ENCODE assay signal across 8 cellular contexts in genomic region chr5:175464414-175465233, GRCh38.
DNase-seq lines count a peak whose midpoint lies in the region; ATAC-seq and TF ChIP-seq lines count a peak whose summit lies in the region.

No MANE protein-coding gene starts in this region.

- ATAC-seq in GM18858 (IDR thresholded peaks at IDR 0.05; ENCODE audit: unreplicated experiment) (peak; percentile 74), HG03025 (IDR thresholded peaks at IDR 0.05; ENCODE audit: low FRiP score, unreplicated experiment) (peak; percentile 94)

- TF ChIP-seq CTCF in choroid plexus epithelial cell (conservative IDR thresholded peaks at IDR 0.05; ENCODE audit: low read depth, low read length): peak; percentile 89

- H3K4me3 ChIP-seq in choroid plexus epithelial cell (ENCODE audit: low read depth, low read length): no peak overlapping the region

- DNase-seq in AML-193 (lab: John Stamatoyannopoulos, UW): peak; percentile 15 to 57
- DNase-seq in NCI-H2196 (lab: John Stamatoyannopoulos, UW; ENCODE audit: unreplicated experiment): peak; percentile 76
- peak; percentile 59 for DNase-seq in activated CD4-positive, CD25-positive, alpha-beta regulatory T cell treated with anti-CD3 and anti-CD28 coated beads, Interleukin-2, amount 50 U/mL, for 72 hours
- peak; percentile 61 for DNase-seq in choroid plexus epithelial cell (ENCODE audit: low read depth)
- peak; percentile 60 for DNase-seq in midbrain (lab: John Stamatoyannopoulos, UW)
- DNase-seq in stimulated activated naive CD4-positive, alpha-beta T cell treated with Interleukin-2 at 50 U/mL for 16 hours (lab: John Stamatoyannopoulos, UW): peak; percentile 42
